Comparison of ENCODE assay signal across 24 cellular contexts in the genomic region with DNA sequence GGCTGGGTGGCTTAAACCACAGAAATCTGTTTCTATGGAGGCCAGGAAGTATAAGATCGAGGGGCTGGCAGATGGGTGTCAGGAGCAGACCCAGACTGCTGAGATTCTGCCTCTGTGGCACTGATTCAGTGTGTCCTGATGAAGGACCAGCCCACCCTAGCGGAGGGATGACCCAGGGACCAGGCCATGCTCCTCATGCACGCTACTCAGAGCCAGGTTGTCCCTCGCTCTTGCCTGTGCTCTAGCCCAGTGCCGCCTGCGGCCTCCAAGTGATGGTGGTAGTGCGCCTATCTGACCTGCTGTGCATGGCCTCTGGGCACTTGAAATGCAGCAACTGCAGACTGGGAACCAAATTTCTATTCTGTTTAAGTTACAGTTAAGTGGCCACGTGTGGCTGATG. TPM values are rescaled to one million over a fixed set of nuclear protein-coding genes. Genes with fewer than 3 reads are reported as not detected.
DNase-seq lines count a peak whose midpoint lies in the region; ATAC-seq, FAIRE-seq and TF ChIP-seq lines count a peak whose summit lies in the region.
"Had no signal": no experiment of that assay in that cellular context is flagged by ENCODE, and none has a peak within 500 bp of the region (broad histone marks: within the 10 kb centered on the region; RNA-seq: fewer than 3 reads in every experiment).

No MANE protein-coding gene starts in this region.

- no peak overlapping the region for H3K9ac ChIP-seq in kidney (ENCODE audit: low read length in 2 of 2)
- H3K9ac ChIP-seq: neural progenitor cell had no signal

- ATAC-seq in stimulated activated effector memory CD8-positive, alpha-beta T cell treated with anti-CD3 and anti-CD28 coated beads, Interleukin-12 subunit alpha, Interleukin-12 subunit beta, amount 100 ng/mL, for 72 hours = no peak
- ATAC-seq in GM19023 (IDR thresholded peaks at IDR 0.05; ENCODE audit: unreplicated experiment) (no peak), HG03432 (IDR thresholded peaks at IDR 0.05; ENCODE audit: unreplicated experiment) (no peak)
- ATAC-seq: activated CD8-positive, alpha-beta T cell treated with anti-CD3 and anti-CD28 coated beads, Interleukin-2, amount 10 ng/mL, durations not matched to agents 7 days and 5 days; stimulated activated naive CD8-positive, alpha-beta T cell treated with anti-CD3 and anti-CD28 coated beads, Interleukin-15, Interleukin-2, amounts not matched to agents 100 U/mL and 50 U/mL, for 24 hours; T-cell had no signal

- H3K27me3 ChIP-seq in Peyer's patch = no peaks in the 10 kb centered on the region
- H3K27me3 ChIP-seq: hepatocyte had no signal

- FAIRE-seq in kidney (lab: Jason Lieb, UNC) = no peak
- FAIRE-seq: keratinocyte had no signal

- H3K27ac Mint-ChIP-seq in stimulated activated effector memory CD8-positive, alpha-beta T cell treated with anti-CD3 and anti-CD28 coated beads, Interleukin-12 subunit alpha, Interleukin-12 subunit beta, amount 100 ng/mL, for 72 hours = peak overlapping the region; percentile 40
- H3K27ac Mint-ChIP-seq: activated CD8-positive, alpha-beta T cell treated with anti-CD3 and anti-CD28 coated beads, Interleukin-2, amount 10 ng/mL, durations not matched to agents 7 days and 5 days; mesothelial cell of epicardium; neural progenitor cell had no signal

- H3K4me1 Mint-ChIP-seq in stimulated activated effector memory CD8-positive, alpha-beta T cell treated with anti-CD3 and anti-CD28 coated beads, Interleukin-12 subunit alpha, Interleukin-12 subunit beta, amount 100 ng/mL, for 72 hours = peaks cover under 1% of the 10 kb centered on the region
- H3K4me1 Mint-ChIP-seq: mesothelial cell of epicardium, neural progenitor cell, T-cell had no signal

- H3K4me1 ChIP-seq in Peyer's patch (peaks cover 0 to 10% (median 0%) of the 10 kb centered on the region in 4 donors), kidney (ENCODE audit: control insufficient read depth in 1 of 2, insufficient read depth in 1 of 2, low read depth in 1 of 2, low read length in 2 of 2) (peaks cover 5 to 6% of the 10 kb centered on the region in 2 donors)
- H3K4me1 ChIP-seq: Caco-2, neural progenitor cell had no signal

- H3K36me3 Mint-ChIP-seq in stimulated activated effector memory CD8-positive, alpha-beta T cell treated with anti-CD3 and anti-CD28 coated beads, Interleukin-12 subunit alpha, Interleukin-12 subunit beta, amount 100 ng/mL, for 72 hours = peaks cover 40% of the 10 kb centered on the region
- H3K36me3 Mint-ChIP-seq: mesothelial cell of epicardium, neural progenitor cell had no signal

- H3K4me3 ChIP-seq in Peyer's patch (no peak overlapping the region), kidney (ENCODE audit: low read length in 2 of 2) (no peak overlapping the region)
- H3K4me3 ChIP-seq: hepatocyte, neural progenitor cell had no signal

- DNase-seq in Peyer's patch (peak; percentile 13 to 40 (median 40)), caudate nucleus (lab: John Stamatoyannopoulos, UW) (no peak), kidney (peak; percentile 59), OCI-M1 (lab: John Stamatoyannopoulos, UW) (no peak)
- no peak for DNase-seq in stimulated activated effector memory CD8-positive, alpha-beta T cell treated with anti-CD3 and anti-CD28 coated beads, Interleukin-12 subunit alpha, Interleukin-12 subunit beta, amount 100 ng/mL, for 72 hours (ENCODE audit: low spot score in 2 of 2)
- DNase-seq: activated CD8-positive, alpha-beta T cell treated with anti-CD3 and anti-CD28 coated beads, Interleukin-2, amount 10 ng/mL, durations not matched to agents 7 days and 5 days; AML-193; central memory CD4-positive, alpha-beta T cell; effector memory CD4-positive, alpha-beta T cell; HCEC 1CT; MV-4-11; retina; SHP77; stimulated activated naive CD8-positive, alpha-beta T cell treated with anti-CD3 and anti-CD28 coated beads, Interleukin-15, Interleukin-2, amounts not matched to agents 100 U/mL and 50 U/mL, for 24 hours; WERI-Rb-1 had no signal

- intact Hi-C loops in kidney (cut with DNase I) = no loop called here

- H3K9me3 ChIP-seq in Peyer's patch (no peaks in the 10 kb centered on the region), kidney (ENCODE audit: control insufficient read depth in 1 of 2, low read length in 2 of 2) (no peaks in the 10 kb centered on the region)
- H3K9me3 ChIP-seq: Caco-2 had no signal

- H3K36me3 ChIP-seq in Peyer's patch = peaks cover 0 to 50% (median 0%) of the 10 kb centered on the region in 3 donors
- peaks cover 40 to 51% of the 10 kb centered on the region in 2 donors for H3K36me3 ChIP-seq in kidney (ENCODE audit: control insufficient read depth in 1 of 2, insufficient read depth in 2 of 2, low read length in 2 of 2)
- H3K36me3 ChIP-seq: neural progenitor cell, WERI-Rb-1 had no signal

- H3K27ac ChIP-seq in Peyer's patch (peak overlapping the region in 2 of 4 donors; percentile 32 to 66), caudate nucleus (ENCODE audit: low read depth, low read length) (peak overlapping the region; percentile 56), kidney (ENCODE audit: low read depth in 2 of 2, low read length in 2 of 2) (no peak overlapping the region)
- H3K27ac ChIP-seq: hepatocyte, neural progenitor cell, WERI-Rb-1 had no signal

- no peak overlapping the region for H3K4me3 Mint-ChIP-seq in stimulated activated effector memory CD8-positive, alpha-beta T cell treated with anti-CD3 and anti-CD28 coated beads, Interleukin-12 subunit alpha, Interleukin-12 subunit beta, amount 100 ng/mL, for 72 hours
- H3K4me3 Mint-ChIP-seq: activated CD8-positive, alpha-beta T cell treated with anti-CD3 and anti-CD28 coated beads, Interleukin-2, amount 10 ng/mL, durations not matched to agents 7 days and 5 days; mesothelial cell of epicardium; neural progenitor cell; T-cell had no signal

- no peaks in the 10 kb centered on the region for H3K9me3 Mint-ChIP-seq in stimulated activated effector memory CD8-positive, alpha-beta T cell treated with anti-CD3 and anti-CD28 coated beads, Interleukin-12 subunit alpha, Interleukin-12 subunit beta, amount 100 ng/mL, for 72 hours
- H3K9me3 Mint-ChIP-seq: neural progenitor cell had no signal

- TF ChIP-seq POLR2A in Peyer's patch (IDR thresholded peaks at IDR 0.05) = no peak

- TF ChIP-seq CTCF in Peyer's patch (IDR thresholded peaks at IDR 0.05) (no peak), kidney (IDR thresholded peaks at IDR 0.05; ENCODE audit: borderline replicate concordance, extremely low read depth, insufficient read depth) (no peak)

RNA-seq across cellular contexts. Expression of a gene that starts 13.1 kb away (rescaled TPM):
- 10 to 100 TPM; 19.0 to 40.9 (median 31.6) TPM for total RNA-seq in Peyer's patch
- 90.9 TPM for total RNA-seq in kidney
- 79.7 TPM for polyA plus RNA-seq in kidney (ENCODE audit: insufficient read depth, low read depth, low replicate concordance)

RNA-seq across cellular contexts. Expression of a gene that starts 52.3 kb away (rescaled TPM):
- total RNA-seq in Peyer's patch (100 to 1,000 TPM in 3 of 4 donors, 10 to 100 TPM in 1; 49.5 to 160 (median 134) TPM), kidney (30.6 TPM)
- polyA plus RNA-seq in kidney (ENCODE audit: insufficient read depth, low read depth, low replicate concordance) = 72.3 TPM

RNA-seq across cellular contexts. Expression of a gene that starts 56.6 kb away (rescaled TPM):
- total RNA-seq in Peyer's patch (1 to 10 TPM in 3 of 4 donors, not detected in 1; 4.2 to 4.7 (median 4.4) TPM), kidney (3.7 TPM)
- polyA plus RNA-seq in kidney (ENCODE audit: insufficient read depth, low read depth, low replicate concordance) = 1.4 TPM
- total RNA-seq: Caco-2, hepatocyte, mesothelial cell of epicardium, NCI-H460 had no signal
- polyA plus RNA-seq: hepatocyte, keratinocyte had no signal

Comparison
In these comparisons a context has a peak if more than half of its experiments do, and no peak if none do; other contexts are left out.
1. DNase-seq: peak in Peyer's patch (3 of 3) and kidney (single experiment); none in caudate nucleus (0 of 61), stimulated activated effector memory CD8-positive, alpha-beta T cell treated with anti-CD3 and anti-CD28 coated beads, Interleukin-12 subunit alpha, Interleukin-12 subunit beta, amount 100 ng/mL, for 72 hours (0 of 2) and OCI-M1 (single experiment).